In the genomic region with DNA sequence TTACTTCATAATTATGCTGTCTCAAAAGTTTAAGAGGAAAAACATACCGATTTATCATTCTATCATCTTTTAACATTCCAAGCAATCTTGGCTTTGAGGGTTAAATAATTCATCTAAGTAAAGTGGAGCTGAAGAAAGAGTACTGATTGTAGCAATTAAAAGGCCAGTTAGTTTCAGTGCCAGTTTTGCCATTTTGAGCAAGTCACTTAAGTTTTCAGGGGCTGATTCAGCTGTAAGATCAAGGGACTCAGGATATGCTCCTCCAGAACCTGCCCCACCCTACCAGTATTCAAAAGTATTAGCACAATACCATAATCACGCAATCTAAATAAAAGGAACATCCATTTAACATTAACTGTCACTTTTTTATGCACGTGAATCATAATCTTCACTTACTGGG, we compare ENCODE assay signal across 8 cellular contexts. TPM values are rescaled to one million over a fixed set of nuclear protein-coding genes. Genes with fewer than 3 reads are reported as not detected.
DNase-seq lines count a peak whose midpoint lies in the region; ATAC-seq and TF ChIP-seq lines count a peak whose summit lies in the region.

No MANE protein-coding gene starts in this region.

- no peak overlapping the region for H2AFZ ChIP-seq in OCI-LY7 (ENCODE audit: low read length)

- peaks cover 23% of the 10 kb centered on the region; the same call in 1 of the 2 replicates for H4K20me1 ChIP-seq in OCI-LY7 (ENCODE audit: insufficient read depth, low read length)

- ATAC-seq in effector memory CD8-positive, alpha-beta T cell (replicated peaks), result no peak
- ATAC-seq in HG03342 (IDR thresholded peaks at IDR 0.05; ENCODE audit: unreplicated experiment), result no peak

- TF ChIP-seq CTCF in OCI-LY7 (conservative IDR thresholded peaks at IDR 0.05; ENCODE audit: low read length), result no peak
- TF ChIP-seq CTCF in progenitor cell of endocrine pancreas (IDR thresholded peaks at IDR 0.05; ENCODE audit: unreplicated experiment), result no peak

- H3K4me1 ChIP-seq in OCI-LY7 (ENCODE audit: insufficient read depth, low read length, poor library complexity, severe bottlenecking), result peaks cover 51% of the 10 kb centered on the region

- CTCF ChIA-PET in OCI-LY7 (lab: Charles Lee; ENCODE audit: unreplicated experiment), result no interaction called here

- no peaks in the 10 kb centered on the region for H3K9me2 ChIP-seq in OCI-LY7 (ENCODE audit: insufficient read depth, low read length)

- BruUV-seq in OCI-LY7 (replicated peaks; lab: Mats Ljungman, UMichigan), result TSS peak; percentile 29

- H3K9me3 Mint-ChIP-seq in effector memory CD8-positive, alpha-beta T cell, result no peaks in the 10 kb centered on the region
- no peaks in the 10 kb centered on the region for H3K9me3 Mint-ChIP-seq in progenitor cell of endocrine pancreas (ENCODE audit: low read depth)

- H3K4me3 ChIP-seq in GM08714 (ENCODE audit: low read length) (peak overlapping the region; percentile 81), OCI-LY7 (ENCODE audit: low read depth, low read length, poor library complexity, severe bottlenecking) (peak overlapping the region; percentile 97)

- H3K27ac Mint-ChIP-seq in effector memory CD8-positive, alpha-beta T cell, result peak overlapping the region in 1 of 2 donors; percentile 96
- H3K27ac Mint-ChIP-seq in progenitor cell of endocrine pancreas, result peak overlapping the region; percentile 95

- intact Hi-C loops in OCI-LY7 (cut with micrococcal nuclease; ENCODE audit: unreplicated experiment), result loop anchor here (2.0 kb wide), 1 partner anchor 78 kb away; no protein-coding TSS in a partner anchor

- peaks cover 48% of the 10 kb centered on the region for H3K36me3 ChIP-seq in OCI-LY7 (ENCODE audit: insufficient read depth, low read length)

- no peaks in the 10 kb centered on the region for H3K9me3 ChIP-seq in OCI-LY7 (ENCODE audit: low read length)

- H3K27ac ChIP-seq in OCI-LY7 (ENCODE audit: low read depth, low read length, poor library complexity, severe bottlenecking), result peak overlapping the region; percentile 90

- peaks cover 64% of the 10 kb centered on the region for H3K79me2 ChIP-seq in OCI-LY7 (ENCODE audit: insufficient read depth, low read depth, low read length)

- peaks cover 25 to 39% of the 10 kb centered on the region in 2 donors for H3K4me1 Mint-ChIP-seq in effector memory CD8-positive, alpha-beta T cell (ENCODE audit: low read depth in 2 of 2)
- peaks cover 16% of the 10 kb centered on the region for H3K4me1 Mint-ChIP-seq in progenitor cell of endocrine pancreas (ENCODE audit: low read depth)

- POLR2A ChIA-PET in OCI-LY7 (lab: Charles Lee), result interaction anchor here (0.6 to 2.0 kb wide), 11 partner anchors 12 to 161 kb away, joined by 3 to 6 read pairs (median 4); no protein-coding TSS in a partner anchor

- H3K27me3 Mint-ChIP-seq in effector memory CD8-positive, alpha-beta T cell, result no peaks in the 10 kb centered on the region
- no peaks in the 10 kb centered on the region for H3K27me3 Mint-ChIP-seq in progenitor cell of endocrine pancreas

- peak overlapping the region; percentile 89 to 95 for H3K4me3 Mint-ChIP-seq in effector memory CD8-positive, alpha-beta T cell
- H3K4me3 Mint-ChIP-seq in progenitor cell of endocrine pancreas (ENCODE audit: low read depth), result peak overlapping the region; percentile 96

- DNase-seq in OCI-LY7 (ENCODE audit: low spot score), result peak; percentile 56
- no peak for DNase-seq in effector memory CD8-positive, alpha-beta T cell
- no peak for DNase-seq in progenitor cell of endocrine pancreas (ENCODE audit: low spot score, unreplicated experiment)
- DNase-seq in NCI-H1694 treated with DMSO at 0.1 percent for 48 hours (lab: John Stamatoyannopoulos, UW), result no peak
- DNase-seq in SIG-M5 (lab: John Stamatoyannopoulos, UW), result no peak
- no peak for DNase-seq in effector CD4-positive, alpha-beta T cell

- peak overlapping the region; percentile 78 for H3K4me2 ChIP-seq in OCI-LY7 (ENCODE audit: low read length)

- peaks cover 22% of the 10 kb centered on the region for H3K36me3 Mint-ChIP-seq in effector memory CD8-positive, alpha-beta T cell (ENCODE audit: insufficient read depth)
- H3K36me3 Mint-ChIP-seq in progenitor cell of endocrine pancreas (ENCODE audit: insufficient read depth), result peaks cover 4% of the 10 kb centered on the region

RNA-seq across cellular contexts. Expression of a gene that starts 1.9 kb away (rescaled TPM):
- 116 and 155 TPM in 2 replicates for total RNA-seq in OCI-LY7 (2014; rRNA removed; shearing (Covaris generic))
- total RNA-seq in OCI-LY7 (2022) (192 and 197 TPM in 2 replicates), progenitor cell of endocrine pancreas (84.4 and 88.2 TPM in 2 replicates)

RNA-seq across cellular contexts. Expression of a gene that starts 45.2 kb away (rescaled TPM):
- 0.13 TPM in 1 of 2 replicates, not detected in the other for total RNA-seq in OCI-LY7 (2014; rRNA removed; shearing (Covaris generic))
- 0.19 and 0.37 TPM in 2 replicates for total RNA-seq in OCI-LY7 (2022)
- 0.29 TPM in 1 of 2 replicates, not detected in the other for total RNA-seq in progenitor cell of endocrine pancreas
